ENCODE assay signal across 11 cellular contexts in the genomic region with DNA sequence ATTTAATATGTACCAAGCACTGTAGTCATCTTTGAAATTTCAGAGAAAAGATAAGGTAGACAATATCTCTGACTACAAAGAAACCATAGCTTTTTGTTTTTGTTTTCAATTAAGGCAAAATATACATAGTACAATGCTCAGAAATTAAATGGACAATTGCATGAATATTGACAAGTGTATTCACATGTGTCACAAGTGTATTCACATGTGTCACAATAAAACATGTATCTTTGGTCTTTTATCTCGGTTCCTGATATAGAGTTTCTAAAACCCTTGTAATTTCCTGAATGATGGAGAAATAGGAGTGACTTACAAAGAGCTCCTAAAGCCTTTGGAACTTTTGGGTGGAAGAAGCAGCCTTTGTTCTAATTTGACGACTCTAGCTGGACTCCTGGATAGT.
"Had no signal": no experiment of that assay in that cellular context is flagged by ENCODE, and none has a peak within 500 bp of the region (broad histone marks: within the 10 kb centered on the region; RNA-seq: fewer than 3 reads in every experiment).

No MANE protein-coding gene starts in this region.

- H3K27ac ChIP-seq: GM23248 had no signal

- H3K9ac ChIP-seq: GM23248 had no signal

- H2AFZ ChIP-seq: GM23248, GM23338 had no signal

- DNase-seq: GM23248, GOT3, H7, H9, HCEC 1CT, HFFc6 had no signal

- ATAC-seq: GM23338, HCT116 had no signal

- H3K9me3 ChIP-seq: HAP-1 had no signal

- H3K4me1 ChIP-seq: HAP-1 had no signal

- H3K4me2 ChIP-seq: GM23338 had no signal

- H3K36me3 ChIP-seq: HAP-1 had no signal

- FAIRE-seq: H1, H54 had no signal

- H3K4me3 ChIP-seq: GM23248, GM23338, HAP-1 had no signal
